8 cellular contexts compared by ENCODE assay signal in the genomic region with DNA sequence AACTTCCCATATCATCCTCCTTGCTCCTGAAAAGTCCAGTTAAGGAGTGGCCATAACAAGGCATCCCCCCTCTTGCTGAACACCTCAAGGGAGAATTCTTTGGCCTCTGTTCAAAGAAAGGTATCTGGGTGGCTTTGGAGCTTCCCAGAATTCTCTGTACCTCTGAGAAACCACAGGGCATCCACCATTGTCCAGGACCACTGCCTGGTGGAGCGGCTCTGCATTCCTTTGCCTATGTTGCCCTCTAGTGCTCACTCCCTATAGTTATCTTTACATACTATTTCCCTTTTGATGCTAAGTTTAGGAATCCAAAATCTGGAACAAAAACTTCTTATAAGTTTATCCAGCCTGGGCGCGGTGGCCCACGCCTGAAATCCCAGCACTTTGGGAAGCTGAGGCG. TPM values are rescaled to one million over a fixed set of nuclear protein-coding genes. Genes with fewer than 3 reads are reported as not detected.
DNase-seq lines count a peak whose midpoint lies in the region; ATAC-seq, FAIRE-seq and TF ChIP-seq lines count a peak whose summit lies in the region.

No MANE protein-coding gene starts in this region.

- TF ChIP-seq EP300 in sigmoid colon (IDR thresholded peaks at IDR 0.05), result no peak

- no peak for ATAC-seq in natural killer cell treated with Interleukin-12 subunit alpha and Interleukin-12 subunit beta and Interleukin-15 and Interleukin-18, amount 100 ng/mL, for 72 hours

- no peaks in the 10 kb centered on the region for H3K36me3 Mint-ChIP-seq in glutamatergic neuron (ENCODE audit: unreplicated experiment)
- H3K36me3 Mint-ChIP-seq in natural killer cell treated with Interleukin-12 subunit alpha and Interleukin-12 subunit beta and Interleukin-15 and Interleukin-18, amount 100 ng/mL, for 72 hours, result no peaks in the 10 kb centered on the region

- no peaks in the 10 kb centered on the region for H3K4me1 ChIP-seq in sigmoid colon

- no peaks in the 10 kb centered on the region for H3K36me3 ChIP-seq in sigmoid colon

- no peak overlapping the region for H3K4me3 ChIP-seq in sigmoid colon

- H3K27ac Mint-ChIP-seq in glutamatergic neuron (ENCODE audit: unreplicated experiment), result no peak overlapping the region
- no peak overlapping the region for H3K27ac Mint-ChIP-seq in natural killer cell treated with Interleukin-12 subunit alpha and Interleukin-12 subunit beta and Interleukin-15 and Interleukin-18, amount 100 ng/mL, for 72 hours

- FAIRE-seq in GM12891 (lab: Jason Lieb, UNC), result peak; percentile 59

- no peak for TF ChIP-seq POLR2A in GM12891 (IDR thresholded peaks at IDR 0.05; ENCODE audit: low read depth, low read length)
- no peak for TF ChIP-seq POLR2A in sigmoid colon (IDR thresholded peaks at IDR 0.05)

- no peaks in the 10 kb centered on the region for H3K27me3 Mint-ChIP-seq in glutamatergic neuron (ENCODE audit: unreplicated experiment)
- peaks cover 0 to 7% of the 10 kb centered on the region in 2 donors for H3K27me3 Mint-ChIP-seq in natural killer cell treated with Interleukin-12 subunit alpha and Interleukin-12 subunit beta and Interleukin-15 and Interleukin-18, amount 100 ng/mL, for 72 hours

- H3K9me3 Mint-ChIP-seq in glutamatergic neuron (ENCODE audit: unreplicated experiment), result peaks cover 3% of the 10 kb centered on the region
- H3K9me3 Mint-ChIP-seq in natural killer cell treated with Interleukin-12 subunit alpha and Interleukin-12 subunit beta and Interleukin-15 and Interleukin-18, amount 100 ng/mL, for 72 hours, result no peaks in the 10 kb centered on the region

- no peaks in the 10 kb centered on the region for H3K27me3 ChIP-seq in sigmoid colon

- TF ChIP-seq CTCF in glutamatergic neuron (IDR thresholded peaks at IDR 0.05; ENCODE audit: partially characterized antibody, unreplicated experiment) (peak; percentile 73), sigmoid colon (IDR thresholded peaks at IDR 0.05) (peak; percentile 17 to 39 (median 26))

- H3K9me3 ChIP-seq in sigmoid colon, result no peaks in the 10 kb centered on the region

- no peak overlapping the region for H3K4me3 Mint-ChIP-seq in glutamatergic neuron (ENCODE audit: unreplicated experiment)
- no peak overlapping the region for H3K4me3 Mint-ChIP-seq in natural killer cell treated with Interleukin-12 subunit alpha and Interleukin-12 subunit beta and Interleukin-15 and Interleukin-18, amount 100 ng/mL, for 72 hours

- 2 to 8% methylated on average over 5 of the region's 5 CpGs for WGBS in sigmoid colon, 2 donors

- H3K4me1 Mint-ChIP-seq in glutamatergic neuron (ENCODE audit: low read depth, unreplicated experiment), result peaks cover 4% of the 10 kb centered on the region
- H3K4me1 Mint-ChIP-seq in natural killer cell treated with Interleukin-12 subunit alpha and Interleukin-12 subunit beta and Interleukin-15 and Interleukin-18, amount 100 ng/mL, for 72 hours (ENCODE audit: low read depth in 2 of 2), result no peaks in the 10 kb centered on the region

- DNase-seq in AG08395 (ENCODE audit: low spot score), result peak; percentile 78
- DNase-seq in GM12891 (ENCODE audit: insufficient read length, low spot score), result peak; percentile 25
- DNase-seq in NCI-H1105 treated with DMSO at 0.1 percent for 48 hours (lab: John Stamatoyannopoulos, UW), result peak; percentile 76
- DNase-seq in SW480 (ENCODE audit: low spot score), result peak; percentile 70
- peak; percentile 62 for DNase-seq in glutamatergic neuron
- DNase-seq in sigmoid colon, result no peak
- no peak for DNase-seq in stimulated activated naive CD4-positive, alpha-beta T cell (lab: John Stamatoyannopoulos, UW)
- no peak for DNase-seq in natural killer cell treated with Interleukin-12 subunit alpha and Interleukin-12 subunit beta and Interleukin-15 and Interleukin-18, amount 100 ng/mL, for 72 hours (ENCODE audit: low spot score)

- no peak overlapping the region for H3K27ac ChIP-seq in sigmoid colon

- intact Hi-C loops in sigmoid colon (cut with DNase I), result loop anchor here (2.0 kb wide), 1 partner anchor 832 kb away; no protein-coding TSS in a partner anchor

TF ChIP-seq in GM12891, 5 proteins besides CTCF, POLR2A, EP300 and RAD21:
- TF ChIP-seq SPI1 (IDR thresholded peaks at IDR 0.05; ENCODE audit: low read depth, low read length) (no peak), POLR2AphosphoS5 (IDR thresholded peaks at IDR 0.05; ENCODE audit: low read depth, low read length) (no peak), TAF1 (IDR thresholded peaks at IDR 0.05; ENCODE audit: low read depth, low read length) (no peak), POU2F2 (IDR thresholded peaks at IDR 0.05; ENCODE audit: low read depth, low read length) (no peak), PAX5 (IDR thresholded peaks at IDR 0.05; ENCODE audit: insufficient read depth, low read length, severe bottlenecking) (no peak)

RNA-seq across cellular contexts. Expression of gene CHD9NB, which starts 30.3 kb away (rescaled TPM):
- polyA plus RNA-seq in GM12891 (2012; ENCODE audit: low read depth, missing spikeins), result 1.2 TPM
- total RNA-seq in glutamatergic neuron (ENCODE audit: unreplicated experiment) (1.8 TPM), sigmoid colon (under 1 TPM in 2 of 4 donors, not detected in 2; 0.55 to 0.71 TPM)
- polyA plus RNA-seq in sigmoid colon, result 1 to 10 TPM; 4.6 to 9.5 (median 6.6) TPM
- under 1 TPM in 1 of 2 donors, not detected in 1; 0.17 TPM for total RNA-seq in natural killer cell treated with Interleukin-12 subunit alpha and Interleukin-12 subunit beta and Interleukin-15 and Interleukin-18, amount 100 ng/mL, for 72 hours

RNA-seq across cellular contexts. Expression of gene CHD9, which starts 32.4 kb away (rescaled TPM):
- 26.8 TPM for polyA plus RNA-seq in GM12891 (2012; ENCODE audit: low read depth, missing spikeins)
- total RNA-seq in glutamatergic neuron (ENCODE audit: unreplicated experiment), result 120 TPM
- 10 to 100 TPM; 55.5 to 88.5 (median 85.5) TPM for total RNA-seq in sigmoid colon
- polyA plus RNA-seq in sigmoid colon, result 10 to 100 TPM; 13.8 to 20.1 (median 15.2) TPM
- 10 to 100 TPM; 29.2 to 38.1 TPM for total RNA-seq in natural killer cell treated with Interleukin-12 subunit alpha and Interleukin-12 subunit beta and Interleukin-15 and Interleukin-18, amount 100 ng/mL, for 72 hours

Comparison
In these comparisons a context has a peak if more than half of its experiments do, and no peak if none do; other contexts are left out.
1. DNase-seq: peak in AG08395 (single experiment), GM12891 (single experiment), NCI-H1105 treated with DMSO at 0.1 percent for 48 hours (single experiment), SW480 (single experiment) and glutamatergic neuron (single experiment); none in sigmoid colon (single experiment), stimulated activated naive CD4-positive, alpha-beta T cell (0 of 6) and natural killer cell treated with Interleukin-12 subunit alpha and Interleukin-12 subunit beta and Interleukin-15 and Interleukin-18, amount 100 ng/mL, for 72 hours (single experiment).